ENCODE assay signal across 20 cellular contexts in genomic region chr5:149588947-149589346, GRCh38. TPM values are rescaled to one million over a fixed set of nuclear protein-coding genes. Genes with fewer than 3 reads are reported as not detected.
DNase-seq lines count a peak whose midpoint lies in the region; ATAC-seq and TF ChIP-seq lines count a peak whose summit lies in the region.
"Had no signal": no experiment of that assay in that cellular context is flagged by ENCODE, and none has a peak within 500 bp of the region (broad histone marks: within the 10 kb centered on the region; RNA-seq: fewer than 3 reads in every experiment).

No MANE protein-coding gene starts in this region.

- H3K4me3 ChIP-seq in IMR-90 (ENCODE audit: insufficient read depth, low read depth, low read length): no peak overlapping the region
- no peak overlapping the region for H3K4me3 ChIP-seq in thyroid gland (replicated peaks in 1 of 3)
- H3K4me3 ChIP-seq: HAP-1, PC-9 had no signal

- H3K36me3 Mint-ChIP-seq in CD4-positive, alpha-beta T cell (ENCODE audit: low read depth): no peaks in the 10 kb centered on the region
- H3K36me3 Mint-ChIP-seq: CD4-positive, CD25-positive, alpha-beta regulatory T cell; IgD-negative memory B cell had no signal

- H3K4me1 Mint-ChIP-seq in CD4-positive, alpha-beta T cell (ENCODE audit: low read depth): no peaks in the 10 kb centered on the region
- H3K4me1 Mint-ChIP-seq: B cell had no signal

- H3K56ac ChIP-seq in IMR-90 (ENCODE audit: extremely low read depth, insufficient read depth, low read length): no peak overlapping the region

- no peaks in the 10 kb centered on the region for H3K9me1 ChIP-seq in IMR-90 (ENCODE audit: insufficient read depth, low read length)

- no peak overlapping the region for H3K9ac ChIP-seq in IMR-90 (ENCODE audit: low read depth, low read length)

- no peak overlapping the region for H3K4me3 Mint-ChIP-seq in CD4-positive, alpha-beta T cell
- H3K4me3 Mint-ChIP-seq: B cell; CD4-positive, CD25-positive, alpha-beta regulatory T cell; IgD-negative memory B cell had no signal

- no peak for ATAC-seq in IMR-90 (ENCODE audit: low read depth)
- peak; percentile 38 for ATAC-seq in sciatic nerve
- ATAC-seq in CD4-positive, alpha-beta T cell (ENCODE audit: poor library complexity): no peak

- no peak overlapping the region for H2AFZ ChIP-seq in IMR-90 (replicated peaks; ENCODE audit: low read length, poor library complexity)
- H2AFZ ChIP-seq: PC-9 had no signal

- H2BK5ac ChIP-seq in IMR-90 (ENCODE audit: low read depth, low read length, poor library complexity, severe bottlenecking): no peak overlapping the region

- H3K23ac ChIP-seq in IMR-90 (ENCODE audit: low read depth, low read length): no peak overlapping the region

- H3K27me3 ChIP-seq in IMR-90 (ENCODE audit: control insufficient read depth, insufficient read depth, low read length) (no peaks in the 10 kb centered on the region), thyroid gland (no peaks in the 10 kb centered on the region)
- H3K27me3 ChIP-seq in CD4-positive, alpha-beta T cell (ENCODE audit: control insufficient read depth, insufficient read depth, low read length): no peaks in the 10 kb centered on the region

- no peaks in the 10 kb centered on the region for H3K9me3 Mint-ChIP-seq in CD4-positive, alpha-beta T cell
- H3K9me3 Mint-ChIP-seq: CD4-positive, CD25-positive, alpha-beta regulatory T cell; IgD-negative memory B cell had no signal

- H2BK120ac ChIP-seq in IMR-90 (ENCODE audit: low read depth, low read length): no peak overlapping the region

- H4K8ac ChIP-seq in IMR-90 (ENCODE audit: low read depth in 2 of 2, low read length in 2 of 2): no peak overlapping the region

- no peak overlapping the region for H2BK20ac ChIP-seq in IMR-90 (ENCODE audit: low read depth, low read length)

- H3K4ac ChIP-seq in IMR-90 (ENCODE audit: low read depth, low read length): no peak overlapping the region

- H3K4me1 ChIP-seq in IMR-90 (ENCODE audit: control insufficient read depth, insufficient read depth, low read length) (no peaks in the 10 kb centered on the region), thyroid gland (no peaks in the 10 kb centered on the region)
- H3K4me1 ChIP-seq: HAP-1 had no signal

- CTCF ChIA-PET in IMR-90 (lab: Yijun Ruan, JAX): interaction anchor here (0.6 kb wide), 1 partner anchor 109 kb away, joined by 4 read pairs; no protein-coding TSS in a partner anchor
- CTCF ChIA-PET in CD4-positive, alpha-beta T cell (lab: Charles Lee): no interaction called here

- no peaks in the 10 kb centered on the region for H3K9me3 ChIP-seq in IMR-90 (ENCODE audit: control insufficient read depth, insufficient read depth, low read length)
- no peaks in the 10 kb centered on the region for H3K9me3 ChIP-seq in thyroid gland
- H3K9me3 ChIP-seq in CD4-positive, alpha-beta T cell (ENCODE audit: control insufficient read depth, low read length): no peaks in the 10 kb centered on the region
- H3K9me3 ChIP-seq: HAP-1 had no signal

- H3K27ac ChIP-seq in IMR-90 (ENCODE audit: insufficient read depth, low read length) (no peak overlapping the region), thyroid gland (no peak overlapping the region)
- H3K27ac ChIP-seq in CD4-positive, alpha-beta T cell (ENCODE audit: low read depth, low read length): no peak overlapping the region
- H3K27ac ChIP-seq: HL-60, PC-9 had no signal

- no CpG with 5 or more reads among the region's 1 CpG for WGBS in IMR-90 (ENCODE audit: extremely low coverage in 2 of 2, insufficient read length in 1 of 2), 2 experiments
- WGBS in thyroid gland, 2 donors: 92 to 100% methylated on average over 1 of the region's 1 CpG

- no peak overlapping the region for H2AK9ac ChIP-seq in IMR-90 (replicated peaks; ENCODE audit: low read depth, low read length, poor library complexity)

- TF ChIP-seq CTCF in IMR-90 (conservative IDR thresholded peaks at IDR 0.05; ENCODE audit: low read depth, low read length) (no peak), thyroid gland (IDR thresholded peaks at IDR 0.05) (no peak)
- TF ChIP-seq CTCF in CD4-positive, alpha-beta T cell (IDR thresholded peaks at IDR 0.05): no peak

- no peak overlapping the region for H3K18ac ChIP-seq in IMR-90 (ENCODE audit: low read depth, low read length)

- H4K5ac ChIP-seq in IMR-90 (ENCODE audit: low read depth, low read length): no peak overlapping the region

- no peak overlapping the region for H3K27ac Mint-ChIP-seq in CD4-positive, alpha-beta T cell
- H3K27ac Mint-ChIP-seq: B cell; CD4-positive, CD25-positive, alpha-beta regulatory T cell; IgD-negative memory B cell had no signal

- no peak overlapping the region for H3K4me2 ChIP-seq in IMR-90 (ENCODE audit: low read depth, low read length)
- H3K4me2 ChIP-seq: PC-9 had no signal

- DNase-seq in SKM-1 treated with dmso at 0.1 percent for 144 hours (lab: John Stamatoyannopoulos, UW; ENCODE audit: unreplicated experiment) (peak; percentile 18), SKM-1 (lab: John Stamatoyannopoulos, UW; ENCODE audit: unreplicated experiment) (no peak), IMR-90 (no peak), OCI-M1 (lab: John Stamatoyannopoulos, UW) (peak; percentile 46), sciatic nerve (ENCODE audit: low spot score) (no peak), thyroid gland (no peak), NCI-H510A treated with DMSO at 0.1 percent for 48 hours (lab: John Stamatoyannopoulos, UW) (no peak)
- no peak for DNase-seq in CD4-positive, alpha-beta T cell
- DNase-seq: CD4-positive, CD25-positive, alpha-beta regulatory T cell; GF-D8; MM.1S; NCI-H1417; NCI-H187; NCI-H2227 treated with DMSO at 0.1 percent for 48 hours; NCI-H524 treated with DMSO at 0.1 percent for 48 hours; PC-9 had no signal

- H2AK5ac ChIP-seq in IMR-90 (ENCODE audit: low read depth, low read length): no peak overlapping the region

- H4K20me1 ChIP-seq in IMR-90 (ENCODE audit: insufficient read depth, low read length): no peaks in the 10 kb centered on the region

- H3K36me3 ChIP-seq in IMR-90 (ENCODE audit: control insufficient read depth, insufficient read depth, low read length) (no peaks in the 10 kb centered on the region), thyroid gland (no peaks in the 10 kb centered on the region)
- H3K36me3 ChIP-seq: HAP-1 had no signal

- peaks cover 4% of the 10 kb centered on the region for H3K27me3 Mint-ChIP-seq in CD4-positive, alpha-beta T cell
- H3K27me3 Mint-ChIP-seq: B cell had no signal

- intact Hi-C loops in IMR-90 (cut with micrococcal nuclease): no loop called here
- intact Hi-C loops in sciatic nerve (cut with DNase I): no loop called here
- intact Hi-C loops in thyroid gland (cut with DNase I): no loop called here
- intact Hi-C loops in CD4-positive, alpha-beta T cell (cut with DNase I, micrococcal nuclease): no loop called here

- H2BK15ac ChIP-seq in IMR-90 (ENCODE audit: low read depth, low read length): no peak overlapping the region

- TF ChIP-seq RAD21 in IMR-90 (IDR thresholded peaks at IDR 0.05; ENCODE audit: low read length): no peak

- H4K91ac ChIP-seq in IMR-90 (ENCODE audit: insufficient read depth, low read depth, low read length): no peak overlapping the region

- no peak for TF ChIP-seq POLR2A in IMR-90 (IDR thresholded peaks at IDR 0.05; ENCODE audit: low read depth, low read length)
- no peak for TF ChIP-seq POLR2A in thyroid gland (IDR thresholded peaks at IDR 0.05)

- in situ Hi-C loops in IMR-90 (cut with MboI; ENCODE audit: low sequenced_read_pairs): no loop called here

- no peaks in the 10 kb centered on the region for H3K79me1 ChIP-seq in IMR-90 (ENCODE audit: low read depth in 1 of 2, low read length in 2 of 2)

- dilution Hi-C loops in IMR-90 (cut with HindIII; ENCODE audit: low sequenced_read_pairs, unreplicated experiment): no loop called here

- BruUV-seq in IMR-90 (replicated peaks; lab: Mats Ljungman, UMichigan): no TSS peak

- POLR2A ChIA-PET in IMR-90 (lab: Charles Lee; ENCODE audit: unreplicated experiment): no interaction called here
- POLR2A ChIA-PET in CD4-positive, alpha-beta T cell (lab: Charles Lee): no interaction called here

- no peak overlapping the region for H3K14ac ChIP-seq in IMR-90 (replicated peaks; ENCODE audit: low read depth, low read length)

TF ChIP-seq in IMR-90, 13 proteins besides CTCF, POLR2A, EP300 and RAD21:
- TF ChIP-seq CEBPB (IDR thresholded peaks at IDR 0.05; ENCODE audit: low read depth, low read length): peak; percentile 38; the same call in 1 of the 2 replicates
- TF ChIP-seq USF2 (IDR thresholded peaks at IDR 0.05; ENCODE audit: low read depth, low read length): no peak

RNA-seq across cellular contexts. Expression of gene ARHGEF37, which starts 7.6 kb away (rescaled TPM):
- total RNA-seq in IMR-90 (2012; rRNA removed): 0.28 and 0.54 TPM in 2 replicates
- 0.39 and 0.42 TPM in 2 replicates for polyA plus RNA-seq in IMR-90 (2012; rRNA removed)
- polyA plus RNA-seq in IMR-90 (2012; cell fraction: cytosol; rRNA removed): 0.15 and 0.37 TPM in 2 replicates
- 0.74 and 1.1 TPM in 2 replicates for polyA plus RNA-seq in IMR-90 (2012; cell fraction: nucleus; rRNA removed; ENCODE audit: low replicate concordance)
- 86.7 TPM for total RNA-seq in sciatic nerve
- 1 to 10 TPM; 4.4 to 6.2 (median 5.5) TPM for total RNA-seq in thyroid gland
- under 1 TPM in 1 of 2 experiments, not detected in 1; 0.41 TPM for total RNA-seq in CD4-positive, alpha-beta T cell

RNA-seq across cellular contexts. Expression of gene CSNK1A1, which starts 37.7 kb away (rescaled TPM):
- total RNA-seq in IMR-90 (2012; rRNA removed) (419 and 573 TPM in 2 replicates), sciatic nerve (187 TPM), thyroid gland (100 to 1,000 TPM; 183 to 262 (median 202) TPM)
- 112 and 140 TPM in 2 replicates for polyA plus RNA-seq in IMR-90 (2012; rRNA removed)
- 64.4 and 68.9 TPM in 2 replicates for polyA plus RNA-seq in IMR-90 (2012; cell fraction: cytosol; rRNA removed)
- polyA plus RNA-seq in IMR-90 (2012; cell fraction: nucleus; rRNA removed; ENCODE audit: low replicate concordance): 56.7 and 85.2 TPM in 2 replicates
- 100 to 1,000 TPM; 201 to 217 TPM for total RNA-seq in CD4-positive, alpha-beta T cell

Comparison
In these comparisons a context has a peak if more than half of its experiments do, and no peak if none do; other contexts are left out.
1. DNase-seq: peak in SKM-1 treated with dmso at 0.1 percent for 144 hours (single experiment) and OCI-M1 (single experiment); none in SKM-1 (single experiment), IMR-90 (single experiment), sciatic nerve (single experiment), thyroid gland (0 of 2), CD4-positive, alpha-beta T cell (0 of 10) and NCI-H510A treated with DMSO at 0.1 percent for 48 hours (single experiment).
2. RNA of gene ARHGEF37, which starts 7.6 kb away (total RNA-seq): 86.7 TPM in sciatic nerve (single experiment); 4.4 to 6.2 TPM in thyroid gland, 0.28 to 0.54 TPM in IMR-90 and 0.41 TPM in CD4-positive, alpha-beta T cell; every median in the first group is over 10 times any median in the second.